Comparison of ENCODE assay signal across 1 cellular context in the genomic region with DNA sequence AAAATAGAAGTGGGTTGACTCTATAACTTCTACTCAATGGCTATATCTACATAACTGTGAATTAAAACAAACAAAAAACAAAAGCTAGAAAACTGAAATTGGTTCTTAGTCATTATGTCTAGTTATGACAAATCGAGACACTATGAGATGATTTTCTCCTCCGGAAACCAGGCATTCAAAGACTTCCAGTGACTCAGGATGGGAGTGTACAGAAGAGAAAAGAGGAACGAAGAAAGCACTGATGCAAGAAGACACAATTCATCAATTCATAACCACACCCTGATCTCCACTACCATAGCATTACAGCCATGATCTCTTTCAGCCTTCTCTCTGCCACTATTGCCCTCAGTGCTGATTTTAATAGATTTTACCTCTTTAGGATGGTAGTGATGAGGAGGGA.
A peak's percentile ranks its signal among the peaks of the same experiment; 100 is the strongest.
TF ChIP-seq lines count a peak whose summit lies in the region.

No MANE protein-coding gene starts in this region.

TF ChIP-seq in GM12878, 131 proteins besides CTCF, POLR2A, EP300 and RAD21 (continued from another document):
- TF ChIP-seq, protein P1, sequence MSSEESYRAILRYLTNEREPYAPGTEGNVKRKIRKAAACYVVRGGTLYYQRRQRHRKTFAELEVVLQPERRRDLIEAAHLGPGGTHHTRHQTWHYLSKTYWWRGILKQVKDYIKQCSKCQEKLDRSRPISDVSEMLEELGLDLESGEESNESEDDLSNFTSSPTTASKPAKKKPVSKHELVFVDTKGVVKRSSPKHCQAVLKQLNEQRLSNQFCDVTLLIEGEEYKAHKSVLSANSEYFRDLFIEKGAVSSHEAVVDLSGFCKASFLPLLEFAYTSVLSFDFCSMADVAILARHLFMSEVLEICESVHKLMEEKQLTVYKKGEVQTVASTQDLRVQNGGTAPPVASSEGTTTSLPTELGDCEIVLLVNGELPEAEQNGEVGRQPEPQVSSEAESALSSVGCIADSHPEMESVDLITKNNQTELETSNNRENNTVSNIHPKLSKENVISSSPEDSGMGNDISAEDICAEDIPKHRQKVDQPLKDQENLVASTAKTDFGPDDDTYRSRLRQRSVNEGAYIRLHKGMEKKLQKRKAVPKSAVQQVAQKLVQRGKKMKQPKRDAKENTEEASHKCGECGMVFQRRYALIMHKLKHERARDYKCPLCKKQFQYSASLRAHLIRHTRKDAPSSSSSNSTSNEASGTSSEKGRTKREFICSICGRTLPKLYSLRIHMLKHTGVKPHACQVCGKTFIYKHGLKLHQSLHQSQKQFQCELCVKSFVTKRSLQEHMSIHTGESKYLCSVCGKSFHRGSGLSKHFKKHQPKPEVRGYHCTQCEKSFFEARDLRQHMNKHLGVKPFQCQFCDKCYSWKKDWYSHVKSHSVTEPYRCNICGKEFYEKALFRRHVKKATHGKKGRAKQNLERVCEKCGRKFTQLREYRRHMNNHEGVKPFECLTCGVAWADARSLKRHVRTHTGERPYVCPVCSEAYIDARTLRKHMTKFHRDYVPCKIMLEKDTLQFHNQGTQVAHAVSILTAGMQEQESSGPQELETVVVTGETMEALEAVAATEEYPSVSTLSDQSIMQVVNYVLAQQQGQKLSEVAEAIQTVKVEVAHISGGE (CRISPR knock-in tag; IDR thresholded peaks at IDR 0.05), result no peak
- TF ChIP-seq TBL1XR1 (IDR thresholded peaks at IDR 0.05; ENCODE audit: low read depth, low read length), result peak; percentile 51; the same call in 1 of the 2 replicates
- peak; percentile 86 to 89 for TF ChIP-seq IKZF2 (IDR thresholded peaks at IDR 0.05)
- no peak for TF ChIP-seq BRCA1 (IDR thresholded peaks at IDR 0.05; ENCODE audit: low read depth, low read length)
- TF ChIP-seq RCOR1 (conservative IDR thresholded peaks at IDR 0.05; ENCODE audit: low read depth, low read length), result no peak
- TF ChIP-seq FOXK2 (IDR thresholded peaks at IDR 0.05), result no peak
- TF ChIP-seq BACH1 (IDR thresholded peaks at IDR 0.05; ENCODE audit: borderline replicate concordance), result peak; percentile 69
- peak; percentile 22; the same call in 1 of the 2 replicates for TF ChIP-seq ZBED1 (IDR thresholded peaks at IDR 0.05; ENCODE audit: borderline replicate concordance)
- peak; percentile 57; the same call in 1 of the 2 replicates for TF ChIP-seq JUND (IDR thresholded peaks at IDR 0.05; ENCODE audit: low read depth, low read length)
- TF ChIP-seq SREBF2 (IDR thresholded peaks at IDR 0.05; ENCODE audit: low read length), result no peak
- TF ChIP-seq SREBF1 (IDR thresholded peaks at IDR 0.05; ENCODE audit: low read length), result no peak; the same call in 1 of the 2 replicates
- peak; percentile 83; the same call in 1 of the 2 replicates for TF ChIP-seq PAX5 (IDR thresholded peaks at IDR 0.05; ENCODE audit: borderline replicate concordance, low read depth, low read length)
- no peak for TF ChIP-seq MYC (IDR thresholded peaks at IDR 0.05; ENCODE audit: insufficient read depth, insufficient read length, insufficient replicate concordance, low read length, severe bottlenecking)
- no peak for TF ChIP-seq CHD2 (IDR thresholded peaks at IDR 0.05; ENCODE audit: borderline replicate concordance, low read depth, low read length)
- TF ChIP-seq NRF1 (conservative IDR thresholded peaks at IDR 0.05; ENCODE audit: low read depth, low read length), result no peak
- peak; percentile 65 for TF ChIP-seq IKZF1 (conservative IDR thresholded peaks at IDR 0.05)
- TF ChIP-seq, protein P2, sequence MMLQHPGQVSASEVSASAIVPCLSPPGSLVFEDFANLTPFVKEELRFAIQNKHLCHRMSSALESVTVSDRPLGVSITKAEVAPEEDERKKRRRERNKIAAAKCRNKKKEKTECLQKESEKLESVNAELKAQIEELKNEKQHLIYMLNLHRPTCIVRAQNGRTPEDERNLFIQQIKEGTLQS (IDR thresholded peaks at IDR 0.05; ENCODE audit: borderline replicate concordance, extremely low read depth, low read depth, low read length), result no peak
